Comparison of ENCODE assay signal across 1 cellular context in the genomic region with DNA sequence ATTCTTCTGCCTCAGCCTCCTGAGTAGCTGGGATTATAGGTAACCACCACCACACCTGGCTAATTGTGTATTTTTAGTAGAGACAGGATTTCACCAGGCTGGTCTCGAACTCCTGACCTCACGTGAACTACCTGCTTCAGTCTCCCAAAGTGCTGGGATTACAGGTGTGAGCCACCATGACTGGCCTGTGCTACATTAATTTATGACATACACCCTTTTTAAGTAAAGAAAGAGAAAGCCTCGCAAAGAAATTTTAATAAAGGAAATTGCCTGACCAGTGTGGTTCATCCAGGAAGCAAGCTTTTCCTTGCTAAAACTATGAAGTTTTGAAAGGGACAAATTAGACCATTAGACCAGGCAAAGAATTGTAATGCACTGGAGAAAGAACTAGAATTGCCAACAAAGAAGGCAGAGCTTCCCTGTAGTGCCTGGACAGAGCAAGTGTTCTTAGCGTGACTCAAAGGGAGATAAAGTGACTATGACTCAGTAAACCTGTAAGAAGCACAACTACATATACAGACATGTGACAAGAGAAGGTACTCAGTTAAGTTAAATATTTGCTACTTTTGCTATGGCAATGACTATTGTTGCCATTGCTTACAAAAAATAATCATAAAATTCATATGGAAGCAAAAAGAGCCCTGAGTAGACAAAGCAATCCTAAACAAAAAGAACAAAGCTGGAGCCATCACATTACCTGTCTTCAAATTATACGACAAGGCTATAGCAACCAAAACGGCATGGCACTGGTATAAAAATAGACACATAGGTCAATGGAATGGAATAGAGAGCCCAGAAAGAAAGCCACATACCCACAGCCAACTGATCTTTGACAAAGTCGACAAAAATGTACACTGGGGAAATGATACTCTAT.
TF ChIP-seq lines count a peak whose summit lies in the region.

No MANE protein-coding gene starts in this region.

TF ChIP-seq in K562, 482 proteins besides CTCF, POLR2A, EP300 and RAD21 (continued from another document and continues in another):
- TF ChIP-seq, protein P1, sequence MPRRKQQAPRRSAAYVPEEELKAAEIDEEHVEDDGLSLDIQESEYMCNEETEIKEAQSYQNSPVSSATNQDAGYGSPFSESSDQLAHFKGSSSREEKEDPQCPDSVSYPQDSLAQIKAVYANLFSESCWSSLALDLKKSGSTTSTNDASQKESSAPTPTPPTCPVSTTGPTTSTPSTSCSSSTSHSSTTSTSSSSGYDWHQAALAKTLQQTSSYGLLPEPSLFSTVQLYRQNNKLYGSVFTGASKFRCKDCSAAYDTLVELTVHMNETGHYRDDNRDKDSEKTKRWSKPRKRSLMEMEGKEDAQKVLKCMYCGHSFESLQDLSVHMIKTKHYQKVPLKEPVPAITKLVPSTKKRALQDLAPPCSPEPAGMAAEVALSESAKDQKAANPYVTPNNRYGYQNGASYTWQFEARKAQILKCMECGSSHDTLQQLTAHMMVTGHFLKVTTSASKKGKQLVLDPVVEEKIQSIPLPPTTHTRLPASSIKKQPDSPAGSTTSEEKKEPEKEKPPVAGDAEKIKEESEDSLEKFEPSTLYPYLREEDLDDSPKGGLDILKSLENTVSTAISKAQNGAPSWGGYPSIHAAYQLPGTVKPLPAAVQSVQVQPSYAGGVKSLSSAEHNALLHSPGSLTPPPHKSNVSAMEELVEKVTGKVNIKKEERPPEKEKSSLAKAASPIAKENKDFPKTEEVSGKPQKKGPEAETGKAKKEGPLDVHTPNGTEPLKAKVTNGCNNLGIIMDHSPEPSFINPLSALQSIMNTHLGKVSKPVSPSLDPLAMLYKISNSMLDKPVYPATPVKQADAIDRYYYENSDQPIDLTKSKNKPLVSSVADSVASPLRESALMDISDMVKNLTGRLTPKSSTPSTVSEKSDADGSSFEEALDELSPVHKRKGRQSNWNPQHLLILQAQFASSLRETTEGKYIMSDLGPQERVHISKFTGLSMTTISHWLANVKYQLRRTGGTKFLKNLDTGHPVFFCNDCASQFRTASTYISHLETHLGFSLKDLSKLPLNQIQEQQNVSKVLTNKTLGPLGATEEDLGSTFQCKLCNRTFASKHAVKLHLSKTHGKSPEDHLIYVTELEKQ (CRISPR knock-in tag; IDR thresholded peaks at IDR 0.05): peak; percentile 48; the same call in 1 of the 2 replicates
- TF ChIP-seq ZNF766 (CRISPR knock-in tag; conservative IDR thresholded peaks at IDR 0.05): 0 out of 2 replicates have a peak, but pooled peaks have one; percentile 30
- TF ChIP-seq, protein P2, sequence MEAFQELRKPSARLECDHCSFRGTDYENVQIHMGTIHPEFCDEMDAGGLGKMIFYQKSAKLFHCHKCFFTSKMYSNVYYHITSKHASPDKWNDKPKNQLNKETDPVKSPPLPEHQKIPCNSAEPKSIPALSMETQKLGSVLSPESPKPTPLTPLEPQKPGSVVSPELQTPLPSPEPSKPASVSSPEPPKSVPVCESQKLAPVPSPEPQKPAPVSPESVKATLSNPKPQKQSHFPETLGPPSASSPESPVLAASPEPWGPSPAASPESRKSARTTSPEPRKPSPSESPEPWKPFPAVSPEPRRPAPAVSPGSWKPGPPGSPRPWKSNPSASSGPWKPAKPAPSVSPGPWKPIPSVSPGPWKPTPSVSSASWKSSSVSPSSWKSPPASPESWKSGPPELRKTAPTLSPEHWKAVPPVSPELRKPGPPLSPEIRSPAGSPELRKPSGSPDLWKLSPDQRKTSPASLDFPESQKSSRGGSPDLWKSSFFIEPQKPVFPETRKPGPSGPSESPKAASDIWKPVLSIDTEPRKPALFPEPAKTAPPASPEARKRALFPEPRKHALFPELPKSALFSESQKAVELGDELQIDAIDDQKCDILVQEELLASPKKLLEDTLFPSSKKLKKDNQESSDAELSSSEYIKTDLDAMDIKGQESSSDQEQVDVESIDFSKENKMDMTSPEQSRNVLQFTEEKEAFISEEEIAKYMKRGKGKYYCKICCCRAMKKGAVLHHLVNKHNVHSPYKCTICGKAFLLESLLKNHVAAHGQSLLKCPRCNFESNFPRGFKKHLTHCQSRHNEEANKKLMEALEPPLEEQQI (IDR thresholded peaks at IDR 0.05): peak; percentile 83
- no peak for TF ChIP-seq YY1 (IDR thresholded peaks at IDR 0.05; ENCODE audit: borderline replicate concordance in 1 of 3, control insufficient read depth in 1 of 3, extremely low read depth in 1 of 3, insufficient read depth in 3 of 3, insufficient read length in 1 of 3, insufficient replicate concordance in 2 of 3, low read depth in 1 of 3, low read length in 2 of 3)
- no peak for TF ChIP-seq SRSF3 (IDR thresholded peaks at IDR 0.05; ENCODE audit: insufficient read depth, low read length)
- TF ChIP-seq, protein P3, sequence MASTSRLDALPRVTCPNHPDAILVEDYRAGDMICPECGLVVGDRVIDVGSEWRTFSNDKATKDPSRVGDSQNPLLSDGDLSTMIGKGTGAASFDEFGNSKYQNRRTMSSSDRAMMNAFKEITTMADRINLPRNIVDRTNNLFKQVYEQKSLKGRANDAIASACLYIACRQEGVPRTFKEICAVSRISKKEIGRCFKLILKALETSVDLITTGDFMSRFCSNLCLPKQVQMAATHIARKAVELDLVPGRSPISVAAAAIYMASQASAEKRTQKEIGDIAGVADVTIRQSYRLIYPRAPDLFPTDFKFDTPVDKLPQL (IDR thresholded peaks at IDR 0.05; ENCODE audit: extremely low read depth, insufficient read length): no peak
- peak; percentile 49; the same call in 1 of the 2 replicates for TF ChIP-seq EP400 (IDR thresholded peaks at IDR 0.05)
- TF ChIP-seq, protein P4, sequence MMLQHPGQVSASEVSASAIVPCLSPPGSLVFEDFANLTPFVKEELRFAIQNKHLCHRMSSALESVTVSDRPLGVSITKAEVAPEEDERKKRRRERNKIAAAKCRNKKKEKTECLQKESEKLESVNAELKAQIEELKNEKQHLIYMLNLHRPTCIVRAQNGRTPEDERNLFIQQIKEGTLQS (IDR thresholded peaks at IDR 0.05): peak; percentile 86
- TF ChIP-seq, protein P4 (CRISPR knock-in tag; conservative IDR thresholded peaks at IDR 0.05): no peak
- 0 out of 4 replicates have a peak, but pooled peaks of 1 of the 2 experiments have one; percentile 53 for TF ChIP-seq MAZ (CRISPR knock-in tag; conservative IDR thresholded peaks at IDR 0.05 in 1 of 2, IDR thresholded peaks at IDR 0.05 in 1 of 2)
- TF ChIP-seq POU5F1 (IDR thresholded peaks at IDR 0.05; ENCODE audit: borderline replicate concordance, low read depth, low read length, partially characterized antibody): no peak
- TF ChIP-seq, protein P5, sequence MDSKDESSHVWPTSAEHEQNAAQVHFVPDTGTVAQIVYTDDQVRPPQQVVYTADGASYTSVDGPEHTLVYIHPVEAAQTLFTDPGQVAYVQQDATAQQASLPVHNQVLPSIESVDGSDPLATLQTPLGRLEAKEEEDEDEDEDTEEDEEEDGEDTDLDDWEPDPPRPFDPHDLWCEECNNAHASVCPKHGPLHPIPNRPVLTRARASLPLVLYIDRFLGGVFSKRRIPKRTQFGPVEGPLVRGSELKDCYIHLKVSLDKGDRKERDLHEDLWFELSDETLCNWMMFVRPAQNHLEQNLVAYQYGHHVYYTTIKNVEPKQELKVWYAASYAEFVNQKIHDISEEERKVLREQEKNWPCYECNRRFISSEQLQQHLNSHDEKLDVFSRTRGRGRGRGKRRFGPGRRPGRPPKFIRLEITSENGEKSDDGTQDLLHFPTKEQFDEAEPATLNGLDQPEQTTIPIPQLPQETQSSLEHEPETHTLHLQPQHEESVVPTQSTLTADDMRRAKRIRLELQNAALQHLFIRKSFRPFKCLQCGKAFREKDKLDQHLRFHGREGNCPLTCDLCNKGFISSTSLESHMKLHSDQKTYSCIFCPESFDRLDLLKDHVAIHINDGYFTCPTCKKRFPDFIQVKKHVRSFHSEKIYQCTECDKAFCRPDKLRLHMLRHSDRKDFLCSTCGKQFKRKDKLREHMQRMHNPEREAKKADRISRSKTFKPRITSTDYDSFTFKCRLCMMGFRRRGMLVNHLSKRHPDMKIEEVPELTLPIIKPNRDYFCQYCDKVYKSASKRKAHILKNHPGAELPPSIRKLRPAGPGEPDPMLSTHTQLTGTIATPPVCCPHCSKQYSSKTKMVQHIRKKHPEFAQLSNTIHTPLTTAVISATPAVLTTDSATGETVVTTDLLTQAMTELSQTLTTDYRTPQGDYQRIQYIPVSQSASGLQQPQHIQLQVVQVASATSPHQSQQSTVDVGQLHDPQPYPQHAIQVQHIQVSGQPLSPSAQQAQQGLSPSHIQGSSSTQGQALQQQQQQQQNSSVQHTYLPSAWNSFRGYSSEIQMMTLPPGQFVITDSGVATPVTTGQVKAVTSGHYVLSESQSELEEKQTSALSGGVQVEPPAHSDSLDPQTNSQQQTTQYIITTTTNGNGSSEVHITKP (IDR thresholded peaks at IDR 0.05; ENCODE audit: partially characterized antibody): no peak
- no peak for TF ChIP-seq RCOR1 (IDR thresholded peaks at IDR 0.05; ENCODE audit: borderline replicate concordance in 1 of 2, low read depth in 2 of 2, low read length in 2 of 2)
- no peak for TF ChIP-seq POLR2AphosphoS5 (IDR thresholded peaks at IDR 0.05; ENCODE audit: control insufficient read depth, insufficient read depth, low read depth, low read length)
- peak; percentile 42; the same call in 1 of the 2 replicates for TF ChIP-seq DMBX1 (CRISPR knock-in tag; IDR thresholded peaks at IDR 0.05; ENCODE audit: borderline replicate concordance)
- peak; percentile 81; the same call in 1 of the 2 replicates for TF ChIP-seq MEF2D (tag; conservative IDR thresholded peaks at IDR 0.05; ENCODE audit: low read depth)
- no peak for TF ChIP-seq GABPB2 (CRISPR knock-in tag; conservative IDR thresholded peaks at IDR 0.05)
- TF ChIP-seq, protein P6, sequence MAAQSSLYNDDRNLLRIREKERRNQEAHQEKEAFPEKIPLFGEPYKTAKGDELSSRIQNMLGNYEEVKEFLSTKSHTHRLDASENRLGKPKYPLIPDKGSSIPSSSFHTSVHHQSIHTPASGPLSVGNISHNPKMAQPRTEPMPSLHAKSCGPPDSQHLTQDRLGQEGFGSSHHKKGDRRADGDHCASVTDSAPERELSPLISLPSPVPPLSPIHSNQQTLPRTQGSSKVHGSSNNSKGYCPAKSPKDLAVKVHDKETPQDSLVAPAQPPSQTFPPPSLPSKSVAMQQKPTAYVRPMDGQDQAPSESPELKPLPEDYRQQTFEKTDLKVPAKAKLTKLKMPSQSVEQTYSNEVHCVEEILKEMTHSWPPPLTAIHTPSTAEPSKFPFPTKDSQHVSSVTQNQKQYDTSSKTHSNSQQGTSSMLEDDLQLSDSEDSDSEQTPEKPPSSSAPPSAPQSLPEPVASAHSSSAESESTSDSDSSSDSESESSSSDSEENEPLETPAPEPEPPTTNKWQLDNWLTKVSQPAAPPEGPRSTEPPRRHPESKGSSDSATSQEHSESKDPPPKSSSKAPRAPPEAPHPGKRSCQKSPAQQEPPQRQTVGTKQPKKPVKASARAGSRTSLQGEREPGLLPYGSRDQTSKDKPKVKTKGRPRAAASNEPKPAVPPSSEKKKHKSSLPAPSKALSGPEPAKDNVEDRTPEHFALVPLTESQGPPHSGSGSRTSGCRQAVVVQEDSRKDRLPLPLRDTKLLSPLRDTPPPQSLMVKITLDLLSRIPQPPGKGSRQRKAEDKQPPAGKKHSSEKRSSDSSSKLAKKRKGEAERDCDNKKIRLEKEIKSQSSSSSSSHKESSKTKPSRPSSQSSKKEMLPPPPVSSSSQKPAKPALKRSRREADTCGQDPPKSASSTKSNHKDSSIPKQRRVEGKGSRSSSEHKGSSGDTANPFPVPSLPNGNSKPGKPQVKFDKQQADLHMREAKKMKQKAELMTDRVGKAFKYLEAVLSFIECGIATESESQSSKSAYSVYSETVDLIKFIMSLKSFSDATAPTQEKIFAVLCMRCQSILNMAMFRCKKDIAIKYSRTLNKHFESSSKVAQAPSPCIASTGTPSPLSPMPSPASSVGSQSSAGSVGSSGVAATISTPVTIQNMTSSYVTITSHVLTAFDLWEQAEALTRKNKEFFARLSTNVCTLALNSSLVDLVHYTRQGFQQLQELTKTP (IDR thresholded peaks at IDR 0.05; ENCODE audit: low read depth in 1 of 2, partially characterized antibody in 2 of 2): peak in 1 of 2 experiments; percentile 26
- TF ChIP-seq NCOR1 (IDR thresholded peaks at IDR 0.05): 0 out of 2 replicates have a peak, but pooled peaks have one; percentile 9
- no peak for TF ChIP-seq BRF1 (IDR thresholded peaks at IDR 0.05; ENCODE audit: borderline replicate concordance, extremely low read depth, insufficient read length)
- TF ChIP-seq HDAC2 (IDR thresholded peaks at IDR 0.05): 0 out of 2 replicates have a peak, but pooled peaks have one; percentile 30
- TF ChIP-seq ZNF311 (CRISPR knock-in tag; IDR thresholded peaks at IDR 0.05): peak; percentile 92
- TF ChIP-seq, protein P7, sequence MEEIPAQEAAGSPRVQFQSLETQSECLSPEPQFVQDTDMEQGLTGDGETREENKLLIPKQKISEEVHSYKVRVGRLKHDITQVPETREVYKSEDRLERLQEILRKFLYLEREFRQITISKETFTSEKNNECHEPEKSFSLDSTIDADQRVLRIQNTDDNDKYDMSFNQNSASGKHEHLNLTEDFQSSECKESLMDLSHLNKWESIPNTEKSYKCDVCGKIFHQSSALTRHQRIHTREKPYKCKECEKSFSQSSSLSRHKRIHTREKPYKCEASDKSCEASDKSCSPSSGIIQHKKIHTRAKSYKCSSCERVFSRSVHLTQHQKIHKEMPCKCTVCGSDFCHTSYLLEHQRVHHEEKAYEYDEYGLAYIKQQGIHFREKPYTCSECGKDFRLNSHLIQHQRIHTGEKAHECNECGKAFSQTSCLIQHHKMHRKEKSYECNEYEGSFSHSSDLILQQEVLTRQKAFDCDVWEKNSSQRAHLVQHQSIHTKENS (CRISPR knock-in tag; IDR thresholded peaks at IDR 0.05): no peak
- no peak for TF ChIP-seq KAT8 (IDR thresholded peaks at IDR 0.05; ENCODE audit: low read depth)
- no peak for TF ChIP-seq PHF21A (IDR thresholded peaks at IDR 0.05; ENCODE audit: borderline replicate concordance, low read depth)
- 0 out of 2 replicates have a peak, but pooled peaks have one; percentile 6 for TF ChIP-seq ZNF24 (IDR thresholded peaks at IDR 0.05)
- TF ChIP-seq ZNF253 (CRISPR knock-in tag; conservative IDR thresholded peaks at IDR 0.05): no peak
- TF ChIP-seq DDX20 (tag; IDR thresholded peaks at IDR 0.05; ENCODE audit: low read depth): no peak
- TF ChIP-seq KDM1A (IDR thresholded peaks at IDR 0.05): peak in 1 of 2 experiments; percentile 39; a peak in 1 of 4 replicates
- TF ChIP-seq, protein P8, sequence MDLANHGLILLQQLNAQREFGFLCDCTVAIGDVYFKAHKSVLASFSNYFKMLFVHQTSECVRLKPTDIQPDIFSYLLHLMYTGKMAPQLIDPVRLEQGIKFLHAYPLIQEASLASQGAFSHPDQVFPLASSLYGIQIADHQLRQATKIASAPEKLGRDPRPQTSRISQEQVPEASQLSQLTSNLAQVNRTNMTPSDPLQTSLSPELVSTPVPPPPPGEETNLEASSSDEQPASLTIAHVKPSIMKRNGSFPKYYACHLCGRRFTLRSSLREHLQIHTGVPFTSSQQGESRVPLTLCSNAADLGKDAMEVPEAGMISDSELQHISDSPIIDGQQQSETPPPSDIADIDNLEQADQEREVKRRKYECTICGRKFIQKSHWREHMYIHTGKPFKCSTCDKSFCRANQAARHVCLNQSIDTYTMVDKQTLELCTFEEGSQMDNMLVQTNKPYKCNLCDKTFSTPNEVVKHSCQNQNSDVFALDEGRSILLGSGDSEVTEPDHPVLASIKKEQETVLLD (IDR thresholded peaks at IDR 0.05): peak; percentile 40; the same call in 1 of the 2 replicates
- peak; percentile 68 for TF ChIP-seq C11orf30 (IDR thresholded peaks at IDR 0.05; ENCODE audit: low read depth)
- TF ChIP-seq, protein P9, sequence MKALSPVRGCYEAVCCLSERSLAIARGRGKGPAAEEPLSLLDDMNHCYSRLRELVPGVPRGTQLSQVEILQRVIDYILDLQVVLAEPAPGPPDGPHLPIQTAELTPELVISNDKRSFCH (CRISPR knock-in tag; IDR thresholded peaks at IDR 0.05): no peak
- TF ChIP-seq, protein P9 (tag; IDR thresholded peaks at IDR 0.05): peak; percentile 76; the same call in 1 of the 2 replicates
